8 cellular contexts compared by ENCODE assay signal in the genomic region with DNA sequence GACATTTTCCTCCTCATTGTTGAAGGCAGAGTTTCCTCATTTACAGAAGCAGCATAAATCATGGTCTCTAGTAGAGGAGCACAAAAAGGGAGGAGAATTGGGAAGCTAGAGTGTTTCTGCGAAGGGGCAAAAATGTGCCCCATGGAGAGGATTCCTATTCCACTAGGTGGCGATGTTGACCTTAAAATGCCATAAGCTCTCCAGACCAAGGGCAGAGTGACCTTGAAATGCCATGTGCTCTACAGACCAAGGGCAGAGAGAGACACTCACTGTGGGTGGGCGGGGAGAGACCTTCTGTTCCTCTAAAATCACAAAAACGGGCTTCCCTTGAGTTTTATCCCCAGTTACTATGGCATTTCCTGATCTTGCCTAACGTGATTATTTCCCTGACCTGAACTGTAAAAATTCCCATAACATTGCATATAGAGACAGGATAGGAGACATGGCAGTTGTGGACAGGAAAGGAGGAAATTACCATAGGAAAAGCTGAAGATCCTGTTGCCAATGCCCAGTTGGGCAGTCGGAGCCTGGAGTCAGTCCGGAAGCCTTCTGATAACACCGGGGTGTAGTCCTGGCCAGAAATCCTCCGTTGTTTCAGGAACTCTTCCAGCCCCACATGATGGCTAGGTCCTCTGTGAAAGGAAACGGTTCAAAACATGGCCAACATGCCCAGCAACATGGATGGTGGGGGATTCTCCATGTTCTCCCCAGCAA.
A peak's percentile ranks its signal among the peaks of the same experiment; 100 is the strongest.
DNase-seq lines count a peak whose midpoint lies in the region; ATAC-seq and TF ChIP-seq lines count a peak whose summit lies in the region.

No MANE protein-coding gene starts in this region.

- H3K27me3 Mint-ChIP-seq in activated T-helper 2 cell treated with anti-CD3 and anti-CD28 coated beads, Interferon-gamma antibody, Interleukin-2, Interleukin-4, amounts not matched to agents 10 μg/mL and 5 μg/mL and 100 μg/mL, durations not matched to agents 14 hours and 24 hours and 36 hours (ENCODE audit: low read depth) = no peaks in the 10 kb centered on the region

- intact Hi-C loops in activated T-helper 2 cell treated with anti-CD3 and anti-CD28 coated beads, Interferon-gamma antibody, Interleukin-2, Interleukin-4, amounts not matched to agents 10 μg/mL and 5 μg/mL and 100 μg/mL, durations not matched to agents 14 hours and 24 hours and 36 hours (cut with micrococcal nuclease) = loop anchor here (2.0 kb wide), 1 partner anchor 403 kb away; no protein-coding TSS in a partner anchor

- no peaks in the 10 kb centered on the region for H3K27me3 ChIP-seq in WERI-Rb-1 (ENCODE audit: insufficient read depth, low read depth, severe bottlenecking)

- no peak overlapping the region for H3K27ac Mint-ChIP-seq in activated T-helper 2 cell treated with anti-CD3 and anti-CD28 coated beads, Interferon-gamma antibody, Interleukin-2, Interleukin-4, amounts not matched to agents 10 μg/mL and 5 μg/mL and 100 μg/mL, durations not matched to agents 14 hours and 24 hours and 36 hours

- no peaks in the 10 kb centered on the region for H3K4me1 Mint-ChIP-seq in activated T-helper 2 cell treated with anti-CD3 and anti-CD28 coated beads, Interferon-gamma antibody, Interleukin-2, Interleukin-4, amounts not matched to agents 10 μg/mL and 5 μg/mL and 100 μg/mL, durations not matched to agents 14 hours and 24 hours and 36 hours (ENCODE audit: low read depth)

- no peak overlapping the region for H3K4me3 Mint-ChIP-seq in activated T-helper 2 cell treated with anti-CD3 and anti-CD28 coated beads, Interferon-gamma antibody, Interleukin-2, Interleukin-4, amounts not matched to agents 10 μg/mL and 5 μg/mL and 100 μg/mL, durations not matched to agents 14 hours and 24 hours and 36 hours (ENCODE audit: low read depth)

- no peak overlapping the region for H3K27ac ChIP-seq in WERI-Rb-1

- DNase-seq in DMS53 (lab: John Stamatoyannopoulos, UW) = peak; percentile 69
- DNase-seq in DMS53 treated with DMSO at 0.1 percent for 48 hours (lab: John Stamatoyannopoulos, UW; ENCODE audit: unreplicated experiment) = no peak
- DNase-seq in M059J (ENCODE audit: low read depth) = peak; percentile 17
- peak; percentile 50 for DNase-seq in WERI-Rb-1
- DNase-seq in left kidney (ENCODE audit: low read depth, low spot score) = peak; percentile 71
- DNase-seq in activated T-helper 2 cell treated with anti-CD3 and anti-CD28 coated beads, Interferon-gamma antibody, Interleukin-2, Interleukin-4, amounts not matched to agents 10 μg/mL and 5 μg/mL and 100 μg/mL, durations not matched to agents 14 hours and 24 hours and 36 hours (ENCODE audit: low spot score) = no peak

- ATAC-seq in GM19467 (IDR thresholded peaks at IDR 0.05; ENCODE audit: unreplicated experiment) = peak; percentile 82
- no peak for ATAC-seq in HG02610 (IDR thresholded peaks at IDR 0.05; ENCODE audit: unreplicated experiment)

- H3K4me3 ChIP-seq in WERI-Rb-1 (ENCODE audit: low read depth, low read length) = no peak overlapping the region

- peak; percentile 76 for TF ChIP-seq CTCF in WERI-Rb-1 (IDR thresholded peaks at IDR 0.05; ENCODE audit: low read depth, low read length)

- no peaks in the 10 kb centered on the region for H3K36me3 Mint-ChIP-seq in activated T-helper 2 cell treated with anti-CD3 and anti-CD28 coated beads, Interferon-gamma antibody, Interleukin-2, Interleukin-4, amounts not matched to agents 10 μg/mL and 5 μg/mL and 100 μg/mL, durations not matched to agents 14 hours and 24 hours and 36 hours (ENCODE audit: low read depth)

- no peaks in the 10 kb centered on the region for H3K9me3 ChIP-seq in WERI-Rb-1 (ENCODE audit: severe bottlenecking)

- H3K9me3 Mint-ChIP-seq in activated T-helper 2 cell treated with anti-CD3 and anti-CD28 coated beads, Interferon-gamma antibody, Interleukin-2, Interleukin-4, amounts not matched to agents 10 μg/mL and 5 μg/mL and 100 μg/mL, durations not matched to agents 14 hours and 24 hours and 36 hours = peaks cover under 1% of the 10 kb centered on the region

- H3K36me3 ChIP-seq in WERI-Rb-1 = no peaks in the 10 kb centered on the region

Comparison
In these comparisons a context has a peak if more than half of its experiments do, and no peak if none do; other contexts are left out.
1. DNase-seq: peak in DMS53 (single experiment), M059J (single experiment), WERI-Rb-1 (single experiment) and left kidney (single experiment); none in DMS53 treated with DMSO at 0.1 percent for 48 hours (single experiment) and activated T-helper 2 cell treated with anti-CD3 and anti-CD28 coated beads, Interferon-gamma antibody, Interleukin-2, Interleukin-4, amounts not matched to agents 10 μg/mL and 5 μg/mL and 100 μg/mL, durations not matched to agents 14 hours and 24 hours and 36 hours (single experiment).